In genomic region chr11:16612801-16613400, GRCh38 we compare ENCODE assay signal across 8 cellular contexts.
DNase-seq lines count a peak whose midpoint lies in the region; ATAC-seq, FAIRE-seq and TF ChIP-seq lines count a peak whose summit lies in the region.

No MANE protein-coding gene starts in this region.

- no TSS peak for BruUV-seq in HepG2 (replicated peaks; lab: Mats Ljungman, UMichigan)

- peak overlapping the region; percentile 49 for H3K4me3 ChIP-seq in A549
- peak overlapping the region; percentile 54 for H3K4me3 ChIP-seq in HEK293 (ENCODE audit: low read depth, low read length)
- H3K4me3 ChIP-seq in brain microvascular endothelial cell (ENCODE audit: low read depth, low read length): peak overlapping the region; percentile 57
- peak overlapping the region in 1 of 3 experiments; percentile 73; a peak in 2 of 6 replicates for H3K4me3 ChIP-seq in HepG2 (replicated peaks in 1 of 3; ENCODE audit: insufficient read depth in 1 of 3, low read depth in 2 of 3, low read length in 3 of 3)
- peak overlapping the region; percentile 5 to 29 for H3K4me3 ChIP-seq in uterus

- H2AFZ ChIP-seq in HepG2 (ENCODE audit: low read length): no peak overlapping the region

- H3K4me1 ChIP-seq in A549 (peaks cover 10% of the 10 kb centered on the region; the same call in 2 of the 3 replicates), HEK293 (ENCODE audit: control insufficient read depth, insufficient read depth, low read length) (no peaks in the 10 kb centered on the region), HepG2 (ENCODE audit: insufficient read depth, low read length) (peaks cover 14% of the 10 kb centered on the region), uterus (no peaks in the 10 kb centered on the region)

- H3K9me3 ChIP-seq in A549 (no peaks in the 10 kb centered on the region), HEK293 (ENCODE audit: control insufficient read depth, insufficient read depth, low read depth, low read length) (no peaks in the 10 kb centered on the region), HepG2 (ENCODE audit: low read length) (no peaks in the 10 kb centered on the region), uterus (no peaks in the 10 kb centered on the region)

- H3K27ac ChIP-seq in A549 (no peak overlapping the region), HEK293 (ENCODE audit: extremely low read depth, low read depth, low read length) (no peak overlapping the region; the same call in 1 of the 2 replicates), brain microvascular endothelial cell (no peak overlapping the region), HepG2 (ENCODE audit: extremely low read length, insufficient read depth, low read length) (no peak overlapping the region), uterus (no peak overlapping the region)

- H3K27me3 ChIP-seq in brain microvascular endothelial cell (replicated peaks): peaks cover 35% of the 10 kb centered on the region
- H3K27me3 ChIP-seq in HepG2 (ENCODE audit: control insufficient read depth in 1 of 2, insufficient read depth in 2 of 2, low read length in 2 of 2): peaks cover 8 to 57% of the 10 kb centered on the region in 2 experiments; a peak in 4 of 5 replicates
- H3K27me3 ChIP-seq in uterus: peaks cover 4 to 68% of the 10 kb centered on the region in 2 donors

- no peak overlapping the region for H3K9ac ChIP-seq in HepG2 (ENCODE audit: insufficient read depth, low read depth, low read length)

- POLR2A ChIA-PET in A549 (lab: Yijun Ruan, JAX): interaction anchor here (0.9 kb wide), 1 partner anchor 963 kb away, joined by 3 read pairs; no protein-coding TSS in a partner anchor
- POLR2A ChIA-PET in HEK293 (lab: Yijun Ruan, JAX): interaction anchor here (0.9 kb wide), 1 partner anchor 127 kb away, joined by 3 read pairs; no protein-coding TSS in a partner anchor
- POLR2A ChIA-PET in HepG2 (lab: Yijun Ruan, JAX): no interaction called here

- H3K79me2 ChIP-seq in HepG2 (ENCODE audit: insufficient read depth, low read length): no peaks in the 10 kb centered on the region

- no peak for TF ChIP-seq CTCF in A549 (IDR thresholded peaks at IDR 0.05)
- TF ChIP-seq CTCF in HEK293 (tag by site-specific recombination; IDR thresholded peaks at IDR 0.05): no peak
- TF ChIP-seq CTCF in brain microvascular endothelial cell (IDR thresholded peaks at IDR 0.05; ENCODE audit: low read depth, low read length, missing control alignments): no peak
- no peak for TF ChIP-seq CTCF in HepG2 (CRISPR knock-in tag; IDR thresholded peaks at IDR 0.05)
- no peak for TF ChIP-seq CTCF in uterus (IDR thresholded peaks at IDR 0.05)

- CTCF ChIA-PET in A549 (lab: Yijun Ruan, JAX) (interaction anchor here (0.7 to 3.7 kb wide), 31 partner anchors 9 to 1705 kb away, joined by 3 to 29 read pairs (median 4); no protein-coding TSS in a partner anchor), HEK293 (lab: Yijun Ruan, JAX) (interaction anchor here (0.6 to 2.4 kb wide), 23 partner anchors 8 to 1285 kb away, joined by 3 to 11 read pairs (median 3); no protein-coding TSS in a partner anchor), HepG2 (lab: Yijun Ruan, JAX; ENCODE audit: low intra/inter-chr PET ratio, low total read pairs) (interaction anchor here (1.0 to 2.4 kb wide), 4 partner anchors 672 to 842 kb away, joined by 3 to 15 read pairs (median 6); no protein-coding TSS in a partner anchor)

- ATAC-seq in A549 (peak; percentile 46 to 57), HepG2 (peak; percentile 35), GM18909 (IDR thresholded peaks at IDR 0.05; ENCODE audit: poor library complexity, unreplicated experiment) (no peak), HG02759 (IDR thresholded peaks at IDR 0.05; ENCODE audit: unreplicated experiment) (no peak)

- in situ Hi-C loops in brain microvascular endothelial cell (cut with HindIII; ENCODE audit: low pct_ligation_motif_present, low sequenced_read_pairs): no loop called here
- in situ Hi-C loops in HepG2 (cut with HindIII; ENCODE audit: extremely low pct_ligation_motif_present, low pct_unique_long_range_greater_than_20kb): loop anchor here (10.0 kb wide), 2 partner anchors 668 to 788 kb away; no protein-coding TSS in a partner anchor

- 3% methylated on average over 19 of the region's 19 CpGs for WGBS in A549 (ENCODE audit: missing lambda C conversion rate)
- 3% methylated on average over 18 of the region's 19 CpGs for WGBS in HepG2 (ENCODE audit: low lambda C conversion rate)

- no peaks in the 10 kb centered on the region for H4K20me1 ChIP-seq in HepG2 (ENCODE audit: insufficient read depth, low read length)

- TF ChIP-seq POLR2A in A549 (IDR thresholded peaks at IDR 0.05; ENCODE audit: low read length): no peak
- no peak for TF ChIP-seq POLR2A in HepG2 (IDR thresholded peaks at IDR 0.05; ENCODE audit: insufficient read depth in 1 of 2, low read depth in 2 of 2, low read length in 2 of 2)
- TF ChIP-seq POLR2A in uterus (IDR thresholded peaks at IDR 0.05): no peak

- DNase-seq in A549 (ENCODE audit: low read depth in 1 of 2, low spot score in 1 of 2) (no peak), brain microvascular endothelial cell (no peak), HepG2 (ENCODE audit: low spot score) (no peak), uterus (no peak), GDM1 (lab: John Stamatoyannopoulos, UW) (no peak)

- TF ChIP-seq RAD21 in A549 (conservative IDR thresholded peaks at IDR 0.05 in 1 of 2, IDR thresholded peaks at IDR 0.05 in 1 of 2) (no peak), HepG2 (CRISPR knock-in tag; IDR thresholded peaks at IDR 0.05) (no peak)

- TF ChIP-seq EP300 in A549 (IDR thresholded peaks at IDR 0.05): no peak
- TF ChIP-seq EP300 in HepG2 (IDR thresholded peaks at IDR 0.05; ENCODE audit: low read depth in 2 of 2, low read length in 2 of 2): no peak
- TF ChIP-seq EP300 in HepG2 (CRISPR knock-in tag; IDR thresholded peaks at IDR 0.05; ENCODE audit: borderline replicate concordance): no peak

- H3K36me3 ChIP-seq in HEK293 (ENCODE audit: control insufficient read depth in 2 of 2, insufficient read depth in 1 of 2, low read length in 2 of 2) (no peaks in the 10 kb centered on the region), brain microvascular endothelial cell (replicated peaks) (no peaks in the 10 kb centered on the region), HepG2 (replicated peaks in 1 of 2; ENCODE audit: control insufficient read depth in 1 of 2, insufficient read depth in 2 of 2, low read length in 2 of 2) (no peaks in the 10 kb centered on the region), uterus (peaks cover 0 to 3% of the 10 kb centered on the region in 2 donors)

- no peak for FAIRE-seq in A549 (lab: Jason Lieb, UNC)
- FAIRE-seq in HepG2 (lab: Jason Lieb, UNC): no peak

- H3K4me2 ChIP-seq in A549: peak overlapping the region; percentile 100
- H3K4me2 ChIP-seq in HepG2 (ENCODE audit: low read depth, low read length): peak overlapping the region; percentile 89

- intact Hi-C loops in HepG2 (cut with micrococcal nuclease; ENCODE audit: unreplicated experiment): loop anchor here (1.0 to 10.0 kb wide), 6 partner anchors 672 to 1288 kb away; no protein-coding TSS in a partner anchor
- intact Hi-C loops in uterus (cut with DNase I; ENCODE audit: low total_unique reads): no loop called here

TF ChIP-seq in A549, 52 proteins besides CTCF, POLR2A, EP300 and RAD21:
- no peak for TF ChIP-seq RARB (CRISPR knock-in tag; IDR thresholded peaks at IDR 0.05)
- TF ChIP-seq POLR2AphosphoS2 (conservative IDR thresholded peaks at IDR 0.05; ENCODE audit: low read length): no peak
- TF ChIP-seq RNF2 (IDR thresholded peaks at IDR 0.05; ENCODE audit: borderline replicate concordance, low read depth): 0 out of 2 replicates have a peak, but pooled peaks have one; percentile 12

TF ChIP-seq in HEK293, 187 proteins besides CTCF, POLR2A, EP300 and RAD21 (continues in another document):
- TF ChIP-seq ZBTB48 (tag by site-specific recombination; IDR thresholded peaks at IDR 0.05): peak; percentile 93

TF ChIP-seq in HepG2, 621 proteins besides CTCF, POLR2A, EP300 and RAD21 (continues in another document):
- TF ChIP-seq, protein P1, sequence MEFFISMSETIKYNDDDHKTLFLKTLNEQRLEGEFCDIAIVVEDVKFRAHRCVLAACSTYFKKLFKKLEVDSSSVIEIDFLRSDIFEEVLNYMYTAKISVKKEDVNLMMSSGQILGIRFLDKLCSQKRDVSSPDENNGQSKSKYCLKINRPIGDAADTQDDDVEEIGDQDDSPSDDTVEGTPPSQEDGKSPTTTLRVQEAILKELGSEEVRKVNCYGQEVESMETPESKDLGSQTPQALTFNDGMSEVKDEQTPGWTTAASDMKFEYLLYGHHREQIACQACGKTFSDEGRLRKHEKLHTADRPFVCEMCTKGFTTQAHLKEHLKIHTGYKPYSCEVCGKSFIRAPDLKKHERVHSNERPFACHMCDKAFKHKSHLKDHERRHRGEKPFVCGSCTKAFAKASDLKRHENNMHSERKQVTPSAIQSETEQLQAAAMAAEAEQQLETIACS (CRISPR knock-in tag; IDR thresholded peaks at IDR 0.05): no peak
- TF ChIP-seq GPN1 (CRISPR knock-in tag; IDR thresholded peaks at IDR 0.05; ENCODE audit: borderline replicate concordance) (no peak), ZKSCAN1 (IDR thresholded peaks at IDR 0.05; ENCODE audit: low read length) (no peak), CERS6 (CRISPR knock-in tag; IDR thresholded peaks at IDR 0.05) (no peak), HMGA1 (CRISPR knock-in tag; conservative IDR thresholded peaks at IDR 0.05) (no peak), ZNF496 (CRISPR knock-in tag; IDR thresholded peaks at IDR 0.05; ENCODE audit: insufficient replicate concordance) (no peak)
- TF ChIP-seq, protein P2, sequence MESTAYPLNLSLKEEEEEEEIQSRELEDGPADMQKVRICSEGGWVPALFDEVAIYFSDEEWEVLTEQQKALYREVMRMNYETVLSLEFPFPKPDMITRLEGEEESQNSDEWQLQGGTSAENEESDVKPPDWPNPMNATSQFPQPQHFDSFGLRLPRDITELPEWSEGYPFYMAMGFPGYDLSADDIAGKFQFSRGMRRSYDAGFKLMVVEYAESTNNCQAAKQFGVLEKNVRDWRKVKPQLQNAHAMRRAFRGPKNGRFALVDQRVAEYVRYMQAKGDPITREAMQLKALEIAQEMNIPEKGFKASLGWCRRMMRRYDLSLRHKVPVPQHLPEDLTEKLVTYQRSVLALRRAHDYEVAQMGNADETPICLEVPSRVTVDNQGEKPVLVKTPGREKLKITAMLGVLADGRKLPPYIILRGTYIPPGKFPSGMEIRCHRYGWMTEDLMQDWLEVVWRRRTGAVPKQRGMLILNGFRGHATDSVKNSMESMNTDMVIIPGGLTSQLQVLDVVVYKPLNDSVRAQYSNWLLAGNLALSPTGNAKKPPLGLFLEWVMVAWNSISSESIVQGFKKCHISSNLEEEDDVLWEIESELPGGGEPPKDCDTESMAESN (CRISPR knock-in tag; conservative IDR thresholded peaks at IDR 0.05): no peak

Comparison
In these comparisons a context has a peak if more than half of its experiments do, and no peak if none do; other contexts are left out.
1. ATAC-seq: peak in A549 (2 of 2) and HepG2 (single experiment); none in GM18909 (single experiment) and HG02759 (single experiment).